In genomic region chr3:120616745-120617144, GRCh38 we compare ENCODE assay signal across 8 cellular contexts. TPM values are rescaled to one million over a fixed set of nuclear protein-coding genes. Genes with fewer than 3 reads are reported as not detected.
DNase-seq lines count a peak whose midpoint lies in the region; ATAC-seq and TF ChIP-seq lines count a peak whose summit lies in the region.
"Not testable (repeated sequence)": the region's sequence is repeated elsewhere in the genome, so short reads cannot be mapped to it uniquely, and the experiment has no call there.

No MANE protein-coding gene starts in this region.

- not testable (repeated sequence) for H3K9me2 ChIP-seq in HCT116 (ENCODE audit: insufficient read depth)

- not testable (repeated sequence) for H3K36me3 ChIP-seq in HCT116 (ENCODE audit: control insufficient read depth in 1 of 2, insufficient read depth in 2 of 2, low read length in 2 of 2); adrenal gland (replicated peaks in 1 of 2); colonic mucosa; neural progenitor cell; vagina

- RAD21 ChIA-PET in HCT116 (lab: Charles Lee; ENCODE audit: low non-redundant PET in 1 of 2, low total read pairs in 2 of 2, uncharacterized antibody in 2 of 2, unreplicated experiment in 2 of 2), result not testable (repeated sequence)

- not testable (repeated sequence) for H3K4me2 ChIP-seq in HCT116 (ENCODE audit: low read length); neural progenitor cell

- not testable (repeated sequence) for H3K4me1 ChIP-seq in HCT116 (ENCODE audit: control insufficient read depth in 1 of 2, insufficient read depth in 2 of 2, low read length in 2 of 2); adrenal gland (replicated peaks in 1 of 2); colonic mucosa; foreskin keratinocyte; neural progenitor cell; vagina

- not testable (repeated sequence) for H3K9me3 Mint-ChIP-seq in neural progenitor cell

- H3K27ac ChIP-seq in HCT116 (ENCODE audit: low read depth, low read length); colonic mucosa; foreskin keratinocyte; neural progenitor cell: not testable (repeated sequence)
- peak overlapping the region in 3 of 5 donors; percentile 64 to 81 (median 69) for H3K27ac ChIP-seq in adrenal gland
- H3K27ac ChIP-seq in vagina, result peak overlapping the region; percentile 70

- TF ChIP-seq POLR2A in HCT116 (IDR thresholded peaks at IDR 0.05; ENCODE audit: borderline replicate concordance, extremely low read depth, insufficient read depth, insufficient read length); adrenal gland (IDR thresholded peaks at IDR 0.05); vagina (IDR thresholded peaks at IDR 0.05): not testable (repeated sequence)

- DNase-seq in DMS 273 (lab: John Stamatoyannopoulos, UW; ENCODE audit: unreplicated experiment) (peak; percentile 43), HCT116 (ENCODE audit: low read depth, low spot score) (peak; percentile 8), NCI-H526 (lab: John Stamatoyannopoulos, UW) (peak; percentile 29 to 34), colonic mucosa (peak; percentile 31), foreskin keratinocyte (peak; percentile 14 to 16)
- not testable (repeated sequence) for DNase-seq in adrenal gland; neural progenitor cell (ENCODE audit: low spot score); vagina (ENCODE audit: extremely low spot score in 2 of 2)

- not testable (repeated sequence) for H2AFZ ChIP-seq in HCT116 (ENCODE audit: low read depth, low read length, poor library complexity, severe bottlenecking); neural progenitor cell (replicated peaks)

- H3K4me1 Mint-ChIP-seq in neural progenitor cell, result not testable (repeated sequence)

- BruUV-seq in HCT116 (replicated peaks; lab: Mats Ljungman, UMichigan), result not testable (repeated sequence)

- H3K27ac Mint-ChIP-seq in neural progenitor cell, result peak overlapping the region; percentile 4

- H3K9me3 ChIP-seq in HCT116 (ENCODE audit: control insufficient read depth in 1 of 2, insufficient read depth in 1 of 2, low read depth in 1 of 2, low read length in 2 of 2); adrenal gland (replicated peaks in 1 of 3); colonic mucosa; neural progenitor cell (ENCODE audit: low read depth); vagina: not testable (repeated sequence)

- POLR2A ChIA-PET in HCT116 (lab: Charles Lee), result interaction anchor here (1.0 kb wide), 1 partner anchor 21 kb away, joined by 3 read pairs; the partner anchor contains the start of gene NDUFB4

- not testable (repeated sequence) for H3K27me3 Mint-ChIP-seq in neural progenitor cell (ENCODE audit: insufficient read depth, low read depth)

- not testable (repeated sequence) for H4K20me1 ChIP-seq in HCT116 (ENCODE audit: insufficient read depth); neural progenitor cell (ENCODE audit: low read depth)

- H3K36me3 Mint-ChIP-seq in neural progenitor cell, result not testable (repeated sequence)

- TF ChIP-seq RAD21 in HCT116 (IDR thresholded peaks at IDR 0.05; ENCODE audit: low read depth), result not testable (repeated sequence)

- H3F3A ChIP-seq in neural progenitor cell (ENCODE audit: low read depth), result not testable (repeated sequence)

- 90 to 92% (median 91%) methylated on average over 8 of the region's 8 CpGs for WGBS in adrenal gland, 4 donors

- H3K4me3 ChIP-seq in HCT116 (replicated peaks in 1 of 2; ENCODE audit: low read depth in 1 of 2, low read length in 2 of 2); adrenal gland; colonic mucosa; neural progenitor cell; vagina: not testable (repeated sequence)

- ATAC-seq in HCT116, foreskin keratinocyte: not testable (repeated sequence)

- intact Hi-C loops in HCT116 (cut with micrococcal nuclease); adrenal gland (cut with DNase I); colonic mucosa (cut with DNase I); vagina (cut with DNase I): not testable (repeated sequence)

- TF ChIP-seq CTCF in HCT116 (IDR thresholded peaks at IDR 0.05 in 2 of 3, conservative IDR thresholded peaks at IDR 0.05 in 1 of 3; ENCODE audit: borderline replicate concordance in 1 of 3, insufficient read depth in 1 of 3, low read depth in 2 of 3, low read length in 2 of 3); adrenal gland (IDR thresholded peaks at IDR 0.05); colonic mucosa (IDR thresholded peaks at IDR 0.05); foreskin keratinocyte (conservative IDR thresholded peaks at IDR 0.05); neural progenitor cell (IDR thresholded peaks at IDR 0.05); vagina (IDR thresholded peaks at IDR 0.05): not testable (repeated sequence)

- not testable (repeated sequence) for H3K27me3 ChIP-seq in HCT116 (ENCODE audit: insufficient read depth, low read length); adrenal gland; colonic mucosa; foreskin keratinocyte; neural progenitor cell; vagina

- H3K9ac ChIP-seq in HCT116 (ENCODE audit: low read length); colonic mucosa (ENCODE audit: low read depth in 2 of 2, low read length in 2 of 2); neural progenitor cell: not testable (repeated sequence)

- not testable (repeated sequence) for H3K4me3 Mint-ChIP-seq in neural progenitor cell

- not testable (repeated sequence) for H3K79me2 ChIP-seq in HCT116 (ENCODE audit: insufficient read depth, low read length); neural progenitor cell (ENCODE audit: low read depth)

- CTCF ChIA-PET in HCT116 (lab: Charles Lee), result not testable (repeated sequence)

RNA-seq across cellular contexts. Expression of gene NDUFB4, which starts 20.6 kb away (rescaled TPM):
- total RNA-seq in HCT116 (2021; ENCODE audit: unreplicated experiment) (161 TPM), adrenal gland (100 to 1,000 TPM; 141 to 535 (median 315) TPM), colonic mucosa (100 to 1,000 TPM; 183 to 192 TPM), foreskin keratinocyte (164 and 169 TPM in 2 replicates), neural progenitor cell (ENCODE audit: low replicate concordance) (132 and 172 TPM in 2 replicates), vagina (82.5 TPM)
- polyA plus RNA-seq in HCT116 (2012), result 201 and 229 TPM in 2 replicates
- polyA plus RNA-seq in adrenal gland (100 to 1,000 TPM; 208 to 905 (median 762) TPM), foreskin keratinocyte (264 and 273 TPM in 2 replicates)
